In genomic region chr4:13545394-13545808, GRCh38 we compare ENCODE assay signal across 1 cellular context.
A peak's percentile ranks its signal among the peaks of the same experiment; 100 is the strongest.
TF ChIP-seq lines count a peak whose summit lies in the region.

No MANE protein-coding gene starts in this region.

TF ChIP-seq in K562, 482 proteins besides CTCF, POLR2A, EP300 and RAD21 (continued from another document):
- TF ChIP-seq, protein P1, sequence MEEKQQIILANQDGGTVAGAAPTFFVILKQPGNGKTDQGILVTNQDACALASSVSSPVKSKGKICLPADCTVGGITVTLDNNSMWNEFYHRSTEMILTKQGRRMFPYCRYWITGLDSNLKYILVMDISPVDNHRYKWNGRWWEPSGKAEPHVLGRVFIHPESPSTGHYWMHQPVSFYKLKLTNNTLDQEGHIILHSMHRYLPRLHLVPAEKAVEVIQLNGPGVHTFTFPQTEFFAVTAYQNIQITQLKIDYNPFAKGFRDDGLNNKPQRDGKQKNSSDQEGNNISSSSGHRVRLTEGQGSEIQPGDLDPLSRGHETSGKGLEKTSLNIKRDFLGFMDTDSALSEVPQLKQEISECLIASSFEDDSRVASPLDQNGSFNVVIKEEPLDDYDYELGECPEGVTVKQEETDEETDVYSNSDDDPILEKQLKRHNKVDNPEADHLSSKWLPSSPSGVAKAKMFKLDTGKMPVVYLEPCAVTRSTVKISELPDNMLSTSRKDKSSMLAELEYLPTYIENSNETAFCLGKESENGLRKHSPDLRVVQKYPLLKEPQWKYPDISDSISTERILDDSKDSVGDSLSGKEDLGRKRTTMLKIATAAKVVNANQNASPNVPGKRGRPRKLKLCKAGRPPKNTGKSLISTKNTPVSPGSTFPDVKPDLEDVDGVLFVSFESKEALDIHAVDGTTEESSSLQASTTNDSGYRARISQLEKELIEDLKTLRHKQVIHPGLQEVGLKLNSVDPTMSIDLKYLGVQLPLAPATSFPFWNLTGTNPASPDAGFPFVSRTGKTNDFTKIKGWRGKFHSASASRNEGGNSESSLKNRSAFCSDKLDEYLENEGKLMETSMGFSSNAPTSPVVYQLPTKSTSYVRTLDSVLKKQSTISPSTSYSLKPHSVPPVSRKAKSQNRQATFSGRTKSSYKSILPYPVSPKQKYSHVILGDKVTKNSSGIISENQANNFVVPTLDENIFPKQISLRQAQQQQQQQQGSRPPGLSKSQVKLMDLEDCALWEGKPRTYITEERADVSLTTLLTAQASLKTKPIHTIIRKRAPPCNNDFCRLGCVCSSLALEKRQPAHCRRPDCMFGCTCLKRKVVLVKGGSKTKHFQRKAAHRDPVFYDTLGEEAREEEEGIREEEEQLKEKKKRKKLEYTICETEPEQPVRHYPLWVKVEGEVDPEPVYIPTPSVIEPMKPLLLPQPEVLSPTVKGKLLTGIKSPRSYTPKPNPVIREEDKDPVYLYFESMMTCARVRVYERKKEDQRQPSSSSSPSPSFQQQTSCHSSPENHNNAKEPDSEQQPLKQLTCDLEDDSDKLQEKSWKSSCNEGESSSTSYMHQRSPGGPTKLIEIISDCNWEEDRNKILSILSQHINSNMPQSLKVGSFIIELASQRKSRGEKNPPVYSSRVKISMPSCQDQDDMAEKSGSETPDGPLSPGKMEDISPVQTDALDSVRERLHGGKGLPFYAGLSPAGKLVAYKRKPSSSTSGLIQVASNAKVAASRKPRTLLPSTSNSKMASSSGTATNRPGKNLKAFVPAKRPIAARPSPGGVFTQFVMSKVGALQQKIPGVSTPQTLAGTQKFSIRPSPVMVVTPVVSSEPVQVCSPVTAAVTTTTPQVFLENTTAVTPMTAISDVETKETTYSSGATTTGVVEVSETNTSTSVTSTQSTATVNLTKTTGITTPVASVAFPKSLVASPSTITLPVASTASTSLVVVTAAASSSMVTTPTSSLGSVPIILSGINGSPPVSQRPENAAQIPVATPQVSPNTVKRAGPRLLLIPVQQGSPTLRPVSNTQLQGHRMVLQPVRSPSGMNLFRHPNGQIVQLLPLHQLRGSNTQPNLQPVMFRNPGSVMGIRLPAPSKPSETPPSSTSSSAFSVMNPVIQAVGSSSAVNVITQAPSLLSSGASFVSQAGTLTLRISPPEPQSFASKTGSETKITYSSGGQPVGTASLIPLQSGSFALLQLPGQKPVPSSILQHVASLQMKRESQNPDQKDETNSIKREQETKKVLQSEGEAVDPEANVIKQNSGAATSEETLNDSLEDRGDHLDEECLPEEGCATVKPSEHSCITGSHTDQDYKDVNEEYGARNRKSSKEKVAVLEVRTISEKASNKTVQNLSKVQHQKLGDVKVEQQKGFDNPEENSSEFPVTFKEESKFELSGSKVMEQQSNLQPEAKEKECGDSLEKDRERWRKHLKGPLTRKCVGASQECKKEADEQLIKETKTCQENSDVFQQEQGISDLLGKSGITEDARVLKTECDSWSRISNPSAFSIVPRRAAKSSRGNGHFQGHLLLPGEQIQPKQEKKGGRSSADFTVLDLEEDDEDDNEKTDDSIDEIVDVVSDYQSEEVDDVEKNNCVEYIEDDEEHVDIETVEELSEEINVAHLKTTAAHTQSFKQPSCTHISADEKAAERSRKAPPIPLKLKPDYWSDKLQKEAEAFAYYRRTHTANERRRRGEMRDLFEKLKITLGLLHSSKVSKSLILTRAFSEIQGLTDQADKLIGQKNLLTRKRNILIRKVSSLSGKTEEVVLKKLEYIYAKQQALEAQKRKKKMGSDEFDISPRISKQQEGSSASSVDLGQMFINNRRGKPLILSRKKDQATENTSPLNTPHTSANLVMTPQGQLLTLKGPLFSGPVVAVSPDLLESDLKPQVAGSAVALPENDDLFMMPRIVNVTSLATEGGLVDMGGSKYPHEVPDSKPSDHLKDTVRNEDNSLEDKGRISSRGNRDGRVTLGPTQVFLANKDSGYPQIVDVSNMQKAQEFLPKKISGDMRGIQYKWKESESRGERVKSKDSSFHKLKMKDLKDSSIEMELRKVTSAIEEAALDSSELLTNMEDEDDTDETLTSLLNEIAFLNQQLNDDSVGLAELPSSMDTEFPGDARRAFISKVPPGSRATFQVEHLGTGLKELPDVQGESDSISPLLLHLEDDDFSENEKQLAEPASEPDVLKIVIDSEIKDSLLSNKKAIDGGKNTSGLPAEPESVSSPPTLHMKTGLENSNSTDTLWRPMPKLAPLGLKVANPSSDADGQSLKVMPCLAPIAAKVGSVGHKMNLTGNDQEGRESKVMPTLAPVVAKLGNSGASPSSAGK (IDR thresholded peaks at IDR 0.05), result peak; percentile 63
- TF ChIP-seq ZC3H4 (CRISPR knock-in tag; IDR thresholded peaks at IDR 0.05; ENCODE audit: borderline replicate concordance) (no peak), ELK1 (CRISPR knock-in tag; IDR thresholded peaks at IDR 0.05) (no peak), U2AF2 (optimal IDR thresholded peaks at IDR 0.05; ENCODE audit: low read depth, low read length) (no peak), TCFL5 (CRISPR knock-in tag; conservative IDR thresholded peaks at IDR 0.05) (no peak), ZKSCAN8 (CRISPR knock-in tag; IDR thresholded peaks at IDR 0.05) (no peak)
- TF ChIP-seq, protein P2, sequence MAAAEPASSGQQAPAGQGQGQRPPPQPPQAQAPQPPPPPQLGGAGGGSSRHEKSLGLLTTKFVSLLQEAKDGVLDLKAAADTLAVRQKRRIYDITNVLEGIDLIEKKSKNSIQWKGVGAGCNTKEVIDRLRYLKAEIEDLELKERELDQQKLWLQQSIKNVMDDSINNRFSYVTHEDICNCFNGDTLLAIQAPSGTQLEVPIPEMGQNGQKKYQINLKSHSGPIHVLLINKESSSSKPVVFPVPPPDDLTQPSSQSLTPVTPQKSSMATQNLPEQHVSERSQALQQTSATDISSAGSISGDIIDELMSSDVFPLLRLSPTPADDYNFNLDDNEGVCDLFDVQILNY (CRISPR knock-in tag; IDR thresholded peaks at IDR 0.05), result no peak
- TF ChIP-seq, protein P3, sequence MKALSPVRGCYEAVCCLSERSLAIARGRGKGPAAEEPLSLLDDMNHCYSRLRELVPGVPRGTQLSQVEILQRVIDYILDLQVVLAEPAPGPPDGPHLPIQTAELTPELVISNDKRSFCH (CRISPR knock-in tag; IDR thresholded peaks at IDR 0.05), result no peak
- TF ChIP-seq, protein P3 (tag; IDR thresholded peaks at IDR 0.05), result no peak
- TF ChIP-seq, protein P4, sequence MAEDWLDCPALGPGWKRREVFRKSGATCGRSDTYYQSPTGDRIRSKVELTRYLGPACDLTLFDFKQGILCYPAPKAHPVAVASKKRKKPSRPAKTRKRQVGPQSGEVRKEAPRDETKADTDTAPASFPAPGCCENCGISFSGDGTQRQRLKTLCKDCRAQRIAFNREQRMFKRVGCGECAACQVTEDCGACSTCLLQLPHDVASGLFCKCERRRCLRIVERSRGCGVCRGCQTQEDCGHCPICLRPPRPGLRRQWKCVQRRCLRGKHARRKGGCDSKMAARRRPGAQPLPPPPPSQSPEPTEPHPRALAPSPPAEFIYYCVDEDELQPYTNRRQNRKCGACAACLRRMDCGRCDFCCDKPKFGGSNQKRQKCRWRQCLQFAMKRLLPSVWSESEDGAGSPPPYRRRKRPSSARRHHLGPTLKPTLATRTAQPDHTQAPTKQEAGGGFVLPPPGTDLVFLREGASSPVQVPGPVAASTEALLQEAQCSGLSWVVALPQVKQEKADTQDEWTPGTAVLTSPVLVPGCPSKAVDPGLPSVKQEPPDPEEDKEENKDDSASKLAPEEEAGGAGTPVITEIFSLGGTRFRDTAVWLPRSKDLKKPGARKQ (CRISPR knock-in tag; IDR thresholded peaks at IDR 0.05), result peak; percentile 80; the same call in 1 of the 2 replicates
